In the genomic region with DNA sequence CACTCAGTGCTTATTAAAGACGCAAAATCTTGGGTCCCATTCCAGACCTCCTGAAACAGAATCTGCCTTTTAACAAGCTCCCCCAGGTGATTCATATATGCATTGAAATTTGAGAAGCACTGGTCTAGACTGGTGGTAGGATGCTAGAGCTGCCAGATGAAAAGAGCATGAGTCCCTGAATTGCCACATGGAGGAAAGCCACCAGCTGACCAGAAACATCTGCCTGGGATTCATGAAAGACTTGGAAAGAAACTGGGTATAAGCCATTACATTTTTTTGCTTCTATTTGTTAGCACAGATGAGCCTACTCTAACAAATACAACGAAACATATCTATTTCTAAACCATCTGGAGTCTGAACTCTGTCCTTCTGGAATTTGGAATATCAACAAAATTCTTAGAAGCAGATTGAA, we compare ENCODE assay signal across 14 cellular contexts.
DNase-seq lines count a peak whose midpoint lies in the region; TF ChIP-seq lines count a peak whose summit lies in the region.
"Had no signal": no experiment of that assay in that cellular context is flagged by ENCODE, and none has a peak within 500 bp of the region (broad histone marks: within the 10 kb centered on the region; RNA-seq: fewer than 3 reads in every experiment).

No MANE protein-coding gene starts in this region.

- H3K4me3 ChIP-seq in HFF-Myc (replicated peaks; ENCODE audit: low read depth, low read length) = no peak overlapping the region
- no peak overlapping the region for H3K4me3 ChIP-seq in prostate gland
- H3K4me3 ChIP-seq in spleen = no peak overlapping the region

- no peaks in the 10 kb centered on the region for H3K36me3 ChIP-seq in prostate gland
- no peaks in the 10 kb centered on the region for H3K36me3 ChIP-seq in spleen
- H3K36me3 ChIP-seq: BE2C had no signal

- peak; percentile 84 for DNase-seq in AG08395 (ENCODE audit: low spot score)
- DNase-seq in HFF-Myc (ENCODE audit: extremely low read depth, low read depth) = peak; percentile 99
- DNase-seq in amniotic stem cell (lab: John Stamatoyannopoulos, UW) = peak; percentile 36
- peak; percentile 93 for DNase-seq in fibroblast of the conjunctiva (ENCODE audit: low read depth)
- DNase-seq in germinal center (ENCODE audit: low spot score) = no peak
- no peak for DNase-seq in prostate gland (ENCODE audit: low spot score)
- DNase-seq in spleen = no peak
- no peak for DNase-seq in nucleus accumbens (lab: John Stamatoyannopoulos, UW)
- DNase-seq: activated CD8-positive, alpha-beta memory T cell treated with anti-CD3 and anti-CD28 coated beads for 24 hours; BE2C; mesendoderm; NCI-H2081; stimulated activated CD4-positive, alpha-beta T cell treated with anti-CD3 and anti-CD28 coated beads, Interleukin-4, amount 100 ng/mL, for 4 hours; stimulated activated naive CD8-positive, alpha-beta T cell treated with anti-CD3 and anti-CD28 coated beads, Interleukin-15, Interleukin-2, amounts not matched to agents 100 U/mL and 50 U/mL, for 24 hours had no signal

- TF ChIP-seq POLR2A in prostate gland (IDR thresholded peaks at IDR 0.05) (no peak), spleen (IDR thresholded peaks at IDR 0.05) (no peak)

- H3K27ac ChIP-seq in prostate gland = no peak overlapping the region
- peak overlapping the region in 2 of 8 donors; percentile 11 to 46 for H3K27ac ChIP-seq in spleen

- peaks cover 3% of the 10 kb centered on the region for H3K27me3 ChIP-seq in prostate gland (replicated peaks; ENCODE audit: insufficient read depth)
- H3K27me3 ChIP-seq in spleen (replicated peaks in 1 of 7) = no peaks in the 10 kb centered on the region
- H3K27me3 ChIP-seq: BE2C had no signal

- intact Hi-C loops in prostate gland (cut with DNase I) = no loop called here
- intact Hi-C loops in spleen (cut with DNase I; ENCODE audit: low total_unique reads) = no loop called here

- no peak for TF ChIP-seq CTCF in HFF-Myc (IDR thresholded peaks at IDR 0.05; ENCODE audit: low read depth, low read length, missing control alignments)
- no peak for TF ChIP-seq CTCF in prostate gland (IDR thresholded peaks at IDR 0.05)
- no peak for TF ChIP-seq CTCF in spleen (IDR thresholded peaks at IDR 0.05 in 8 of 11, conservative IDR thresholded peaks at IDR 0.05 in 3 of 11)

- H3K9me3 ChIP-seq in prostate gland (no peaks in the 10 kb centered on the region), spleen (no peaks in the 10 kb centered on the region)
- H3K9me3 ChIP-seq: BE2C had no signal

- WGBS in prostate gland = 35% methylated on average over 2 of the region's 2 CpGs
- 64 to 79% (median 73%) methylated on average over 2 of the region's 2 CpGs for WGBS in spleen, 5 donors

- H3K4me1 ChIP-seq in prostate gland (replicated peaks) (no peaks in the 10 kb centered on the region), spleen (peaks cover 0 to 14% (median 0%) of the 10 kb centered on the region in 6 donors)
- H3K4me1 ChIP-seq: BE2C had no signal

Comparison
In these comparisons a context has a peak if more than half of its experiments do, and no peak if none do; other contexts are left out.
1. DNase-seq: peak in AG08395 (single experiment), HFF-Myc (single experiment), amniotic stem cell (single experiment) and fibroblast of the conjunctiva (single experiment); none in germinal center (single experiment), prostate gland (single experiment), spleen (single experiment) and nucleus accumbens (0 of 56).